ENCODE assay signal across 1 cellular context in the genomic region with DNA sequence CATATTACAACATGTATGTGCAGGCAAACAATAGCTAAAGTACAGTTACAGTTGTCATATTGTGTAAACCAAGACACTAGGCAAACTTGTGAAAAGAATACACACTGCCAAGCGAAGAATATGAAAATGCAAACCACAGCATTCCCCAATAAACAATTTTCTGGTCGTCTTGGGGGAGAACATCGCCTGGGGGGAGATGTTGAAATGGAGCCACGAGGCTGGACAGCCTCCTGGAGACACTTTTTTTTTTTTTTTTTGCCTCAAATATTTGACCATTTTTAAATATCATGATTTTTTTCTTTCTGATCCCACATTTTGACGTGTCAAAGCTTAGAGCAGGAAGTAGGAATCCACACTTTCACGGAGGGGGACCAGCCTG.
TF ChIP-seq lines count a peak whose summit lies in the region.

No MANE protein-coding gene starts in this region.

TF ChIP-seq in IMR-90, 13 proteins besides CTCF, POLR2A, EP300 and RAD21 (continued from another document):
- no peak for TF ChIP-seq USF2 (IDR thresholded peaks at IDR 0.05; ENCODE audit: low read depth, low read length)
- TF ChIP-seq RFX5 (IDR thresholded peaks at IDR 0.05; ENCODE audit: low read depth, low read length) = no peak
- no peak for TF ChIP-seq CHD1 (IDR thresholded peaks at IDR 0.05; ENCODE audit: low read depth, low read length)
- TF ChIP-seq, protein P1, sequence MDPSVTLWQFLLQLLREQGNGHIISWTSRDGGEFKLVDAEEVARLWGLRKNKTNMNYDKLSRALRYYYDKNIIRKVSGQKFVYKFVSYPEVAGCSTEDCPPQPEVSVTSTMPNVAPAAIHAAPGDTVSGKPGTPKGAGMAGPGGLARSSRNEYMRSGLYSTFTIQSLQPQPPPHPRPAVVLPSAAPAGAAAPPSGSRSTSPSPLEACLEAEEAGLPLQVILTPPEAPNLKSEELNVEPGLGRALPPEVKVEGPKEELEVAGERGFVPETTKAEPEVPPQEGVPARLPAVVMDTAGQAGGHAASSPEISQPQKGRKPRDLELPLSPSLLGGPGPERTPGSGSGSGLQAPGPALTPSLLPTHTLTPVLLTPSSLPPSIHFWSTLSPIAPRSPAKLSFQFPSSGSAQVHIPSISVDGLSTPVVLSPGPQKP (IDR thresholded peaks at IDR 0.05; ENCODE audit: borderline replicate concordance, low read depth, low read length) = no peak
- no peak for TF ChIP-seq MAZ (IDR thresholded peaks at IDR 0.05; ENCODE audit: borderline replicate concordance, low read depth, low read length)
